ENCODE assay signal across 28 cellular contexts in genomic region chr10:31055573-31056251, GRCh38.
"Had no signal": no experiment of that assay in that cellular context is flagged by ENCODE, and none has a peak within 500 bp of the region (broad histone marks: within the 10 kb centered on the region; RNA-seq: fewer than 3 reads in every experiment).

No MANE protein-coding gene starts in this region.

- H3K4me3 Mint-ChIP-seq: naive B cell; natural killer cell treated with Interleukin-12 subunit alpha and Interleukin-12 subunit beta and Interleukin-15 and Interleukin-18, amount 100 ng/mL, for 72 hours; nephron progenitor cell; stimulated activated effector memory CD8-positive, alpha-beta T cell treated with anti-CD3 and anti-CD28 coated beads, Interleukin-12 subunit alpha, Interleukin-12 subunit beta, amount 100 ng/mL, for 72 hours; stimulated activated naive B cell treated with anti-CD40 and anti-IgM and Interleukin-4, amounts not matched to agents 10 μg/mL and 1 μg/mL and 100 μg/mL, for 72 hours; stimulated activated naive CD8-positive, alpha-beta T cell treated with anti-CD3 and anti-CD28 coated beads, Interleukin-15, Interleukin-2, amounts not matched to agents 100 ng/mL and 50 ng/mL, for 24 hours; type B pancreatic cell had no signal

- H3K9me3 ChIP-seq: ovary, psoas muscle, right lobe of liver, transverse colon, upper lobe of right lung, uterus had no signal

- H2AFZ ChIP-seq: parathyroid adenoma had no signal

- H3K27me3 ChIP-seq: ovary, right lobe of liver, sigmoid colon, stomach, tibial artery, transverse colon, upper lobe of right lung, uterus had no signal

- H3K27ac ChIP-seq: ovary, parathyroid adenoma, psoas muscle, right lobe of liver, sigmoid colon, stomach, tibial artery, transverse colon, upper lobe of right lung, uterus had no signal

- H3K36me3 Mint-ChIP-seq: natural killer cell treated with Interleukin-12 subunit alpha and Interleukin-12 subunit beta and Interleukin-15 and Interleukin-18, amount 100 ng/mL, for 72 hours; stimulated activated effector memory CD8-positive, alpha-beta T cell treated with anti-CD3 and anti-CD28 coated beads, Interleukin-12 subunit alpha, Interleukin-12 subunit beta, amount 100 ng/mL, for 72 hours; type B pancreatic cell had no signal

- H3K27ac Mint-ChIP-seq: naive B cell; naive thymus-derived CD8-positive, alpha-beta T cell; natural killer cell treated with Interleukin-12 subunit alpha and Interleukin-12 subunit beta and Interleukin-15 and Interleukin-18, amount 100 ng/mL, for 72 hours; nephron progenitor cell; progenitor cell of endocrine pancreas; stimulated activated effector memory CD8-positive, alpha-beta T cell treated with anti-CD3 and anti-CD28 coated beads, Interleukin-12 subunit alpha, Interleukin-12 subunit beta, amount 100 ng/mL, for 72 hours; stimulated activated naive B cell treated with anti-CD40 and anti-IgM and Interleukin-4, amounts not matched to agents 10 μg/mL and 1 μg/mL and 100 μg/mL, for 72 hours; stimulated activated naive CD8-positive, alpha-beta T cell treated with anti-CD3 and anti-CD28 coated beads, Interleukin-15, Interleukin-2, amounts not matched to agents 100 ng/mL and 50 ng/mL, for 24 hours; type B pancreatic cell had no signal

- H3K4me1 ChIP-seq: parathyroid adenoma, psoas muscle, right lobe of liver, sigmoid colon, stomach, tibial artery, transverse colon, upper lobe of right lung, uterus had no signal

- H3K9me3 Mint-ChIP-seq: natural killer cell treated with Interleukin-12 subunit alpha and Interleukin-12 subunit beta and Interleukin-15 and Interleukin-18, amount 100 ng/mL, for 72 hours; stimulated activated effector memory CD8-positive, alpha-beta T cell treated with anti-CD3 and anti-CD28 coated beads, Interleukin-12 subunit alpha, Interleukin-12 subunit beta, amount 100 ng/mL, for 72 hours had no signal

- H3K36me3 ChIP-seq: ovary, right lobe of liver, sigmoid colon, stomach, transverse colon, upper lobe of right lung, uterus had no signal

- H3K79me2 ChIP-seq: parathyroid adenoma had no signal

- H3K9ac ChIP-seq: parathyroid adenoma had no signal

- DNase-seq: naive B cell; naive thymus-derived CD8-positive, alpha-beta T cell; nephron progenitor cell; occipital lobe; ovary; posterior cingulate gyrus; psoas muscle; right cardiac atrium; right lobe of liver; sigmoid colon; small intestine; stimulated activated CD4-positive, alpha-beta T cell treated with anti-CD3 and anti-CD28 coated beads, Interleukin-15, amount 100 ng/mL, for 24 hours; stimulated activated CD4-positive, alpha-beta T cell treated with anti-CD3 and anti-CD28 coated beads, Interleukin-2, amount 100 ng/mL, for 24 hours; stimulated activated CD4-positive, alpha-beta T cell treated with anti-CD3 and anti-CD28 coated beads, Interleukin-2, amount 100 ng/mL, for 48 hours; stimulated activated CD4-positive, alpha-beta T cell treated with anti-CD3 and anti-CD28 coated beads, Interleukin-4, amount 100 ng/mL, for 24 hours; stimulated activated naive B cell treated with anti-CD40 and anti-IgM and Interleukin-4, amounts not matched to agents 10 μg/mL and 1 μg/mL and 100 μg/mL, for 72 hours; stimulated activated naive CD4-positive, alpha-beta T cell treated with Interleukin-2 at 50 U/mL for 16 hours; stomach; tibial artery; transverse colon; upper lobe of right lung; uterus had no signal

- ATAC-seq: naive thymus-derived CD8-positive, alpha-beta T cell; psoas muscle; right cardiac atrium; right lobe of liver; stimulated activated effector memory CD8-positive, alpha-beta T cell treated with anti-CD3 and anti-CD28 coated beads, Interleukin-12 subunit alpha, Interleukin-12 subunit beta, amount 100 ng/mL, for 72 hours; stimulated activated naive B cell treated with anti-CD40 and anti-IgM and Interleukin-4, amounts not matched to agents 10 μg/mL and 1 μg/mL and 100 μg/mL, for 72 hours; upper lobe of right lung had no signal

- H3K27me3 Mint-ChIP-seq: progenitor cell of endocrine pancreas; stimulated activated naive CD8-positive, alpha-beta T cell treated with anti-CD3 and anti-CD28 coated beads, Interleukin-15, Interleukin-2, amounts not matched to agents 100 ng/mL and 50 ng/mL, for 24 hours; type B pancreatic cell had no signal

- H3K4me3 ChIP-seq: ovary, psoas muscle, right lobe of liver, sigmoid colon, stomach, tibial artery, transverse colon, upper lobe of right lung, uterus had no signal

- H3K4me1 Mint-ChIP-seq: naive B cell; naive thymus-derived CD8-positive, alpha-beta T cell; nephron progenitor cell; stimulated activated effector memory CD8-positive, alpha-beta T cell treated with anti-CD3 and anti-CD28 coated beads, Interleukin-12 subunit alpha, Interleukin-12 subunit beta, amount 100 ng/mL, for 72 hours; stimulated activated naive B cell treated with anti-CD40 and anti-IgM and Interleukin-4, amounts not matched to agents 10 μg/mL and 1 μg/mL and 100 μg/mL, for 72 hours had no signal
